In genomic region chr10:63720689-63721088, GRCh38 we compare ENCODE assay signal across 10 cellular contexts.
DNase-seq lines count a peak whose midpoint lies in the region; ATAC-seq and TF ChIP-seq lines count a peak whose summit lies in the region.
"Had no signal": no experiment of that assay in that cellular context is flagged by ENCODE, and none has a peak within 500 bp of the region (broad histone marks: within the 10 kb centered on the region; RNA-seq: fewer than 3 reads in every experiment).

No MANE protein-coding gene starts in this region.

- ATAC-seq in HG02642 (IDR thresholded peaks at IDR 0.05; ENCODE audit: poor library complexity, unreplicated experiment) (peak; percentile 68), esophagus mucosa (no peak)

- CTCF ChIA-PET in activated CD4-positive, alpha-beta T cell treated with anti-CD3 and anti-CD28 coated beads, Interleukin-2, amount 10 ng/mL, durations not matched to agents 7 days and 5 days (lab: Charles Lee) = interaction anchor here (0.6 to 4.7 kb wide), 23 partner anchors 8 to 1194 kb away, joined by 3 to 30 read pairs (median 3); no protein-coding TSS in a partner anchor
- CTCF ChIA-PET in Calu3 (lab: Charles Lee) = interaction anchor here (0.6 to 3.8 kb wide), 25 partner anchors 10 to 563 kb away, joined by 3 to 61 read pairs (median 5); no protein-coding TSS in a partner anchor

- peaks cover 11% of the 10 kb centered on the region for H3K27me3 Mint-ChIP-seq in activated CD4-positive, alpha-beta T cell treated with anti-CD3 and anti-CD28 coated beads, Interleukin-2, amount 10 ng/mL, durations not matched to agents 7 days and 5 days
- H3K27me3 Mint-ChIP-seq in T-helper 1 cell treated with Interleukin-12 subunit alpha and Interleukin-12 subunit beta and Interleukin-4 antibody, amounts not matched to agents 30 μg/mL and 1 μg/mL, for 36 hours (ENCODE audit: low read depth) = peaks cover 10% of the 10 kb centered on the region
- H3K27me3 Mint-ChIP-seq in Calu3 (ENCODE audit: unreplicated experiment) = peaks cover 8% of the 10 kb centered on the region

- peak overlapping the region; percentile 16 for H3K27ac Mint-ChIP-seq in activated CD4-positive, alpha-beta T cell treated with anti-CD3 and anti-CD28 coated beads, Interleukin-2, amount 10 ng/mL, durations not matched to agents 7 days and 5 days
- H3K27ac Mint-ChIP-seq in T-helper 1 cell treated with Interleukin-12 subunit alpha and Interleukin-12 subunit beta and Interleukin-4 antibody, amounts not matched to agents 30 μg/mL and 1 μg/mL, for 36 hours = peak overlapping the region; percentile 41
- no peak overlapping the region for H3K27ac Mint-ChIP-seq in Calu3 (ENCODE audit: unreplicated experiment)
- H3K27ac Mint-ChIP-seq: stimulated activated naive CD8-positive, alpha-beta T cell treated with anti-CD3 and anti-CD28 coated beads, Interleukin-15, amount 100 ng/mL, for 72 hours had no signal

- peaks cover 25% of the 10 kb centered on the region for H3K4me1 Mint-ChIP-seq in activated CD4-positive, alpha-beta T cell treated with anti-CD3 and anti-CD28 coated beads, Interleukin-2, amount 10 ng/mL, durations not matched to agents 7 days and 5 days
- peaks cover 20% of the 10 kb centered on the region for H3K4me1 Mint-ChIP-seq in T-helper 1 cell treated with Interleukin-12 subunit alpha and Interleukin-12 subunit beta and Interleukin-4 antibody, amounts not matched to agents 30 μg/mL and 1 μg/mL, for 36 hours (ENCODE audit: low read depth)
- peaks cover 29% of the 10 kb centered on the region for H3K4me1 Mint-ChIP-seq in Calu3 (ENCODE audit: low read depth, unreplicated experiment)

- intact Hi-C loops in Calu3 (cut with micrococcal nuclease; ENCODE audit: unreplicated experiment) = loop anchor here (1.0 to 5.0 kb wide), 7 partner anchors 47 to 553 kb away; partner anchors contain the start of gene JMJD1C

- no peak for TF ChIP-seq CTCF in Calu3 (IDR thresholded peaks at IDR 0.05; ENCODE audit: unreplicated experiment)

- no TSS peak for BruUV-seq in Calu3 (replicated peaks; lab: Mats Ljungman, UMichigan)

- DNase-seq in activated CD4-positive, alpha-beta T cell treated with anti-CD3 and anti-CD28 coated beads, Interleukin-2, amount 10 ng/mL, durations not matched to agents 7 days and 5 days = peak; percentile 23
- DNase-seq in activated CD4-positive, alpha-beta T cell treated with anti-CD3 and anti-CD28 coated beads, Interleukin-2, amount 50 U/mL, for 1 hour = no peak
- no peak for DNase-seq in Calu3
- DNase-seq in NCI-H82 treated with DMSO at 0.1 percent for 48 hours (lab: John Stamatoyannopoulos, UW; ENCODE audit: unreplicated experiment) = no peak
- DNase-seq: MG63 had no signal

- no peaks in the 10 kb centered on the region for H3K9me3 Mint-ChIP-seq in activated CD4-positive, alpha-beta T cell treated with anti-CD3 and anti-CD28 coated beads, Interleukin-2, amount 10 ng/mL, durations not matched to agents 7 days and 5 days
- no peaks in the 10 kb centered on the region for H3K9me3 Mint-ChIP-seq in T-helper 1 cell treated with Interleukin-12 subunit alpha and Interleukin-12 subunit beta and Interleukin-4 antibody, amounts not matched to agents 30 μg/mL and 1 μg/mL, for 36 hours
- no peaks in the 10 kb centered on the region for H3K9me3 Mint-ChIP-seq in Calu3 (ENCODE audit: low read depth, unreplicated experiment)
- H3K9me3 Mint-ChIP-seq: stimulated activated naive CD8-positive, alpha-beta T cell treated with anti-CD3 and anti-CD28 coated beads, Interleukin-15, amount 100 ng/mL, for 72 hours had no signal

- H3K36me3 Mint-ChIP-seq in activated CD4-positive, alpha-beta T cell treated with anti-CD3 and anti-CD28 coated beads, Interleukin-2, amount 10 ng/mL, durations not matched to agents 7 days and 5 days (ENCODE audit: low read depth) = no peaks in the 10 kb centered on the region
- H3K36me3 Mint-ChIP-seq in T-helper 1 cell treated with Interleukin-12 subunit alpha and Interleukin-12 subunit beta and Interleukin-4 antibody, amounts not matched to agents 30 μg/mL and 1 μg/mL, for 36 hours (ENCODE audit: low read depth) = no peaks in the 10 kb centered on the region
- H3K36me3 Mint-ChIP-seq in Calu3 (ENCODE audit: insufficient read depth, unreplicated experiment) = no peaks in the 10 kb centered on the region

- no peak overlapping the region for H3K4me3 ChIP-seq in skin epidermis
- H3K4me3 ChIP-seq: MG63 had no signal

- peak overlapping the region in 12 of 21 experiments; percentile 7 to 74 (median 44) for H3K27ac ChIP-seq in skin epidermis

- H3K4me3 Mint-ChIP-seq in activated CD4-positive, alpha-beta T cell treated with anti-CD3 and anti-CD28 coated beads, Interleukin-2, amount 10 ng/mL, durations not matched to agents 7 days and 5 days = no peak overlapping the region
- H3K4me3 Mint-ChIP-seq in T-helper 1 cell treated with Interleukin-12 subunit alpha and Interleukin-12 subunit beta and Interleukin-4 antibody, amounts not matched to agents 30 μg/mL and 1 μg/mL, for 36 hours = peak overlapping the region; percentile 23
- H3K4me3 Mint-ChIP-seq in Calu3 (ENCODE audit: low read depth, unreplicated experiment) = no peak overlapping the region
- H3K4me3 Mint-ChIP-seq: stimulated activated naive CD8-positive, alpha-beta T cell treated with anti-CD3 and anti-CD28 coated beads, Interleukin-15, amount 100 ng/mL, for 72 hours had no signal

- POLR2A ChIA-PET in activated CD4-positive, alpha-beta T cell treated with anti-CD3 and anti-CD28 coated beads, Interleukin-2, amount 10 ng/mL, durations not matched to agents 7 days and 5 days (lab: Charles Lee) = interaction anchor here (0.5 to 1.6 kb wide), 4 partner anchors 9 to 721 kb away, joined by 3 to 5 read pairs (median 3); no protein-coding TSS in a partner anchor
